In genomic region chr17:65677932-65678331, GRCh38 we compare ENCODE assay signal across 17 cellular contexts.
DNase-seq lines count a peak whose midpoint lies in the region; ATAC-seq and TF ChIP-seq lines count a peak whose summit lies in the region.
"Had no signal": no experiment of that assay in that cellular context is flagged by ENCODE, and none has a peak within 500 bp of the region (broad histone marks: within the 10 kb centered on the region; RNA-seq: fewer than 3 reads in every experiment).

No MANE protein-coding gene starts in this region.

- TF ChIP-seq CTCF in IMR-90 (conservative IDR thresholded peaks at IDR 0.05; ENCODE audit: low read depth, low read length) (no peak), choroid plexus epithelial cell (conservative IDR thresholded peaks at IDR 0.05; ENCODE audit: low read depth, low read length) (no peak), lung (IDR thresholded peaks at IDR 0.05; ENCODE audit: control extremely low read depth, extremely low read depth) (no peak)

- H4K20me1 ChIP-seq in IMR-90 (ENCODE audit: insufficient read depth, low read length), result no peaks in the 10 kb centered on the region

- no peak overlapping the region for H2BK20ac ChIP-seq in IMR-90 (ENCODE audit: low read depth, low read length)

- no peak overlapping the region for H2BK15ac ChIP-seq in IMR-90 (ENCODE audit: low read depth, low read length)

- dilution Hi-C loops in IMR-90 (cut with HindIII; ENCODE audit: low sequenced_read_pairs, unreplicated experiment), result no loop called here

- CTCF ChIA-PET in IMR-90 (lab: Yijun Ruan, JAX), result interaction anchor here (0.6 kb wide), 1 partner anchor 177 kb away, joined by 11 read pairs; no protein-coding TSS in a partner anchor

- peak overlapping the region; percentile 29; the same call in 1 of the 2 replicates for H3K4me2 ChIP-seq in IMR-90 (ENCODE audit: low read depth, low read length)

- H3K4me1 ChIP-seq in IMR-90 (ENCODE audit: control insufficient read depth, insufficient read depth, low read length) (no peaks in the 10 kb centered on the region), lung (ENCODE audit: control insufficient read depth in 2 of 2, insufficient read depth in 2 of 2, low read length in 2 of 2) (peaks cover 0 to 4% of the 10 kb centered on the region in 2 donors)

- no peak overlapping the region for H4K91ac ChIP-seq in IMR-90 (ENCODE audit: insufficient read depth, low read depth, low read length)

- DNase-seq in AG20443 (ENCODE audit: low spot score) (peak; percentile 18), IMR-90 (peak; percentile 29), choroid plexus epithelial cell (ENCODE audit: low read depth) (peak; percentile 28), lung (ENCODE audit: low spot score) (no peak), NCI-H524 (lab: John Stamatoyannopoulos, UW) (no peak), cerebellar nuclear complex (lab: John Stamatoyannopoulos, UW) (no peak), NCI-H345 treated with DMSO at 0.1 percent for 48 hours (lab: John Stamatoyannopoulos, UW; ENCODE audit: unreplicated experiment) (no peak)
- no peak for DNase-seq in activated naive CD4-positive, alpha-beta T cell (lab: John Stamatoyannopoulos, UW)
- DNase-seq: adrenal gland; central memory CD4-positive, alpha-beta T cell; endodermal cell; NCI-H1417 treated with DMSO at 0.1 percent for 48 hours; NCI-H226 had no signal

- no peak overlapping the region for H3K9ac ChIP-seq in IMR-90 (ENCODE audit: low read depth, low read length)

- H2AFZ ChIP-seq in IMR-90 (replicated peaks; ENCODE audit: low read length, poor library complexity), result no peak overlapping the region

- no peak overlapping the region for H2AK9ac ChIP-seq in IMR-90 (replicated peaks; ENCODE audit: low read depth, low read length, poor library complexity)

- H3K4ac ChIP-seq in IMR-90 (ENCODE audit: low read depth, low read length), result no peak overlapping the region

- no peak overlapping the region for H2AK5ac ChIP-seq in IMR-90 (ENCODE audit: low read depth, low read length)

- no peaks in the 10 kb centered on the region for H3K9me1 ChIP-seq in IMR-90 (ENCODE audit: insufficient read depth, low read length)

- H3K36me3 ChIP-seq in IMR-90 (ENCODE audit: control insufficient read depth, insufficient read depth, low read length), result no peaks in the 10 kb centered on the region
- H3K36me3 ChIP-seq in lung (ENCODE audit: control insufficient read depth in 2 of 2, insufficient read depth in 2 of 2, low read length in 2 of 2), result no peaks in the 10 kb centered on the region
- H3K36me3 ChIP-seq: adrenal gland, suprapubic skin had no signal

- ATAC-seq in IMR-90 (ENCODE audit: low read depth) (no peak), lung (ENCODE audit: insufficient read depth, low FRiP score) (peak; percentile 41)
- ATAC-seq: activated CD4-positive, CD25-positive, alpha-beta regulatory T cell treated with anti-CD3 and anti-CD28 coated beads, Interleukin-2, amount 50 U/mL, for 24 hours; GM12878; naive thymus-derived CD4-positive, alpha-beta T cell had no signal

- no peak for TF ChIP-seq RAD21 in IMR-90 (IDR thresholded peaks at IDR 0.05; ENCODE audit: low read length)

- H3K4me3 ChIP-seq in IMR-90 (ENCODE audit: insufficient read depth, low read depth, low read length) (no peak overlapping the region), choroid plexus epithelial cell (ENCODE audit: low read depth, low read length) (no peak overlapping the region), lung (no peak overlapping the region)
- H3K4me3 ChIP-seq: adrenal gland, GM12878, suprapubic skin had no signal

- intact Hi-C loops in IMR-90 (cut with micrococcal nuclease), result no loop called here

- H3K14ac ChIP-seq in IMR-90 (replicated peaks; ENCODE audit: low read depth, low read length), result no peak overlapping the region

- in situ Hi-C loops in IMR-90 (cut with MboI; ENCODE audit: low sequenced_read_pairs), result no loop called here

- H3K9me3 ChIP-seq in IMR-90 (ENCODE audit: control insufficient read depth, insufficient read depth, low read length) (no peaks in the 10 kb centered on the region), lung (ENCODE audit: control insufficient read depth in 2 of 2, insufficient read depth in 1 of 2, low read length in 1 of 2) (no peaks in the 10 kb centered on the region)
- H3K9me3 ChIP-seq: adrenal gland, suprapubic skin had no signal

- no CpG with 5 or more reads among the region's 2 CpGs for WGBS in IMR-90 (ENCODE audit: extremely low coverage in 2 of 2, insufficient read length in 1 of 2), 2 experiments
- 53 to 73% methylated on average over 2 of the region's 2 CpGs for WGBS in lung, 2 donors

- no peak overlapping the region for H3K23ac ChIP-seq in IMR-90 (ENCODE audit: low read depth, low read length)

- no TSS peak for BruUV-seq in IMR-90 (replicated peaks; lab: Mats Ljungman, UMichigan)

- H3K27ac ChIP-seq in IMR-90 (ENCODE audit: insufficient read depth, low read length), result no peak overlapping the region
- H3K27ac ChIP-seq in lung (ENCODE audit: low read depth in 1 of 2, low read length in 1 of 2), result no peak overlapping the region
- H3K27ac ChIP-seq: adrenal gland, suprapubic skin had no signal

- H3K56ac ChIP-seq in IMR-90 (ENCODE audit: extremely low read depth, insufficient read depth, low read length), result no peak overlapping the region

- H4K5ac ChIP-seq in IMR-90 (ENCODE audit: low read depth, low read length), result no peak overlapping the region

- no peak overlapping the region for H3K18ac ChIP-seq in IMR-90 (ENCODE audit: low read depth, low read length)

- no peak overlapping the region for H4K8ac ChIP-seq in IMR-90 (ENCODE audit: low read depth in 2 of 2, low read length in 2 of 2)

- H2BK120ac ChIP-seq in IMR-90 (ENCODE audit: low read depth, low read length), result no peak overlapping the region

- TF ChIP-seq POLR2A in IMR-90 (IDR thresholded peaks at IDR 0.05; ENCODE audit: low read depth, low read length), result no peak

- H3K79me1 ChIP-seq in IMR-90 (ENCODE audit: low read depth in 1 of 2, low read length in 2 of 2), result no peaks in the 10 kb centered on the region

- POLR2A ChIA-PET in IMR-90 (lab: Charles Lee; ENCODE audit: unreplicated experiment), result no interaction called here

- H3K27me3 ChIP-seq in IMR-90 (ENCODE audit: control insufficient read depth, insufficient read depth, low read length), result no peaks in the 10 kb centered on the region
- no peaks in the 10 kb centered on the region for H3K27me3 ChIP-seq in lung (ENCODE audit: control insufficient read depth, insufficient read depth)
- H3K27me3 ChIP-seq: adrenal gland, suprapubic skin had no signal

- H2BK5ac ChIP-seq in IMR-90 (ENCODE audit: low read depth, low read length, poor library complexity, severe bottlenecking), result no peak overlapping the region

TF ChIP-seq in IMR-90, 13 proteins besides CTCF, POLR2A, EP300 and RAD21:
- TF ChIP-seq MAZ (IDR thresholded peaks at IDR 0.05; ENCODE audit: borderline replicate concordance, low read depth, low read length) (no peak), ELK1 (IDR thresholded peaks at IDR 0.05; ENCODE audit: borderline replicate concordance, low read depth, low read length) (no peak), NFE2L2 (IDR thresholded peaks at IDR 0.05; ENCODE audit: low read depth, low read length) (no peak), SMC3 (IDR thresholded peaks at IDR 0.05; ENCODE audit: low read depth, low read length) (no peak), FOS (IDR thresholded peaks at IDR 0.05; ENCODE audit: low read depth, low read length) (no peak), MXI1 (IDR thresholded peaks at IDR 0.05; ENCODE audit: borderline replicate concordance, low read depth, low read length) (no peak), CHD1 (IDR thresholded peaks at IDR 0.05; ENCODE audit: low read depth, low read length) (no peak), RFX5 (IDR thresholded peaks at IDR 0.05; ENCODE audit: low read depth, low read length) (no peak), CEBPB (IDR thresholded peaks at IDR 0.05; ENCODE audit: low read depth, low read length) (no peak), RCOR1 (IDR thresholded peaks at IDR 0.05; ENCODE audit: insufficient replicate concordance, low read length) (no peak), USF2 (IDR thresholded peaks at IDR 0.05; ENCODE audit: low read depth, low read length) (no peak), BHLHE40 (IDR thresholded peaks at IDR 0.05; ENCODE audit: low read depth, low read length) (no peak), MAFK (IDR thresholded peaks at IDR 0.05; ENCODE audit: low read depth, low read length) (no peak)

Comparison
In these comparisons a context has a peak if more than half of its experiments do, and no peak if none do; other contexts are left out.
1. DNase-seq: peak in AG20443 (single experiment), IMR-90 (single experiment) and choroid plexus epithelial cell (single experiment); none in lung (single experiment), NCI-H524 (0 of 2), cerebellar nuclear complex (0 of 2), NCI-H345 treated with DMSO at 0.1 percent for 48 hours (single experiment) and activated naive CD4-positive, alpha-beta T cell (0 of 4).